Comparison of ENCODE assay signal across 9 cellular contexts in the genomic region with DNA sequence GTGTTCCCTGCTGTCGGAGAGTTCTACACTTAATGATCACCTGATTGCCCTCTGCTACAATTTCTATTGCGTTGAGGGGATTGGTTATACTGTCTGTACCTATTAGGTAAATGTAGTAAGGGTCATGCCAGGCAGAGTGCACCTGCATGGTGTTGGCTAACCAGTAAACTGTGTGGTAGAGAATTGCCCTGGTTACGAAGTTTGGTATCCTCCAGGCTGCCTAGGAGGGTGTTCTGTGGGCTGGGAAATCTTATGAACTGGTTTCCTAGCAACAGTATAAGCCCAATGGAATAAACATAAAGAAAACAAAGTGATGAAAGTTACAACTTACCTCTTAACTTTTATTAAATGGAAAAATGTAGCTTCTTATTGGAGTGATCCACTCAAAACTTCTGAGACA. TPM values are rescaled to one million over a fixed set of nuclear protein-coding genes. Genes with fewer than 3 reads are reported as not detected.
DNase-seq lines count a peak whose midpoint lies in the region; ATAC-seq, FAIRE-seq and TF ChIP-seq lines count a peak whose summit lies in the region.
"Had no signal": no experiment of that assay in that cellular context is flagged by ENCODE, and none has a peak within 500 bp of the region (broad histone marks: within the 10 kb centered on the region; RNA-seq: fewer than 3 reads in every experiment).

No MANE protein-coding gene starts in this region.

- DNase-seq in activated T-cell treated with anti-CD3 and anti-CD28 coated beads, Interleukin-2, amount 50 U/mL, for 1 hour: peak; percentile 31
- DNase-seq in activated T-cell treated with anti-CD3 and anti-CD28 coated beads for 4 hours (no peak), T-helper 1 cell (peak in 3 of 5 donors; percentile 18 to 29 (median 21)), epithelial cell of proximal tubule (ENCODE audit: low read depth) (no peak), pancreas (peak in 4 of 6 donors; percentile 17 to 53 (median 27)), NCI-H1436 treated with DMSO at 0.1 percent for 48 hours (lab: John Stamatoyannopoulos, UW) (no peak)

- H3K4me3 ChIP-seq in epithelial cell of proximal tubule (ENCODE audit: low read depth, low read length) (peak overlapping the region; percentile 90), pancreas (peak overlapping the region in 3 of 4 donors; percentile 74 to 95 (median 89))

- peak; percentile 31 to 49 (median 44) for ATAC-seq in pancreas
- no peak for ATAC-seq in GM18861 (IDR thresholded peaks at IDR 0.05; ENCODE audit: unreplicated experiment)
- ATAC-seq in GM21619 (IDR thresholded peaks at IDR 0.05; ENCODE audit: unreplicated experiment): no peak

- FAIRE-seq in pancreas (lab: Jason Lieb, UNC): no peak
- FAIRE-seq: endometrium had no signal

- TF ChIP-seq CTCF in epithelial cell of proximal tubule (conservative IDR thresholded peaks at IDR 0.05; ENCODE audit: low read depth, low read length) (no peak), pancreas (IDR thresholded peaks at IDR 0.05) (no peak)

- peaks cover 8 to 13% (median 9%) of the 10 kb centered on the region in 3 donors for H3K4me1 ChIP-seq in pancreas

- WGBS in pancreas, 2 donors: 29 to 41% methylated on average over 3 of the region's 3 CpGs

- no peaks in the 10 kb centered on the region for H3K9me3 ChIP-seq in pancreas

- H3K27me3 ChIP-seq in pancreas: no peaks in the 10 kb centered on the region

- intact Hi-C loops in pancreas (cut with DNase I): no loop called here

- H3K27ac ChIP-seq in pancreas: peak overlapping the region; percentile 98 to 100 (median 100)

- no peaks in the 10 kb centered on the region for H3K36me3 ChIP-seq in pancreas

RNA-seq across cellular contexts. Expression of a gene that starts 1.4 kb away (rescaled TPM):
- 11.4 and 11.8 TPM in 2 replicates for total RNA-seq in epithelial cell of proximal tubule
- total RNA-seq in pancreas: 10 to 100 TPM; 18.0 to 27.0 (median 20.4) TPM
- polyA plus RNA-seq in pancreas: 10 to 100 TPM; 15.0 to 18.7 TPM

Comparison
In these comparisons a context has a peak if more than half of its experiments do, and no peak if none do; other contexts are left out.
1. DNase-seq: peak in activated T-cell treated with anti-CD3 and anti-CD28 coated beads, Interleukin-2, amount 50 U/mL, for 1 hour (single experiment), T-helper 1 cell (3 of 5) and pancreas (4 of 6); none in activated T-cell treated with anti-CD3 and anti-CD28 coated beads for 4 hours (single experiment), epithelial cell of proximal tubule (single experiment) and NCI-H1436 treated with DMSO at 0.1 percent for 48 hours (single experiment).
2. ATAC-seq: peak in pancreas (4 of 4); none in GM18861 (single experiment) and GM21619 (single experiment).